ENCODE assay signal across 10 cellular contexts in genomic region chr16:971582-971905, GRCh38. TPM values are rescaled to one million over a fixed set of nuclear protein-coding genes. Genes with fewer than 3 reads are reported as not detected.
A peak's percentile ranks its signal among the peaks of the same experiment; 100 is the strongest.
DNase-seq lines count a peak whose midpoint lies in the region; FAIRE-seq and TF ChIP-seq lines count a peak whose summit lies in the region.
"Had no signal": no experiment of that assay in that cellular context is flagged by ENCODE, and none has a peak within 500 bp of the region (broad histone marks: within the 10 kb centered on the region; RNA-seq: fewer than 3 reads in every experiment).

No MANE protein-coding gene starts in this region.

- in situ Hi-C loops in HAP-1 (cut with MboI; ENCODE audit: low sequenced_read_pairs) = no loop called here

- no peak for FAIRE-seq in RCC 7860 (lab: Jason Lieb, UNC)

- peak overlapping the region; percentile 78; the same call in 1 of the 2 replicates for H3K4me3 ChIP-seq in HAP-1

- H3K27me3 ChIP-seq in HAP-1 (ENCODE audit: low read depth) = no peaks in the 10 kb centered on the region

- no peaks in the 10 kb centered on the region for H3K9me3 ChIP-seq in HAP-1
- H3K9me3 ChIP-seq: lower lobe of right lung had no signal

- H3K27me3 Mint-ChIP-seq in brain (no peaks in the 10 kb centered on the region), nephron progenitor cell (ENCODE audit: low read depth, poor library complexity) (peaks cover 9% of the 10 kb centered on the region)

- peak overlapping the region; percentile 97; the same call in 1 of the 2 replicates for H3K27ac ChIP-seq in C4-2B
- H3K27ac ChIP-seq: SK-N-MC had no signal

- H3K4me1 ChIP-seq in HAP-1 = peaks cover 12% of the 10 kb centered on the region

- H3K36me3 Mint-ChIP-seq in brain (peaks cover 30% of the 10 kb centered on the region), nephron progenitor cell (ENCODE audit: low read depth) (peaks cover 24% of the 10 kb centered on the region)

- H3K9me3 Mint-ChIP-seq in brain (peaks cover 3 to 11% (median 8%) of the 10 kb centered on the region in 5 experiments), nephron progenitor cell (peaks cover 4% of the 10 kb centered on the region)

- TF ChIP-seq CTCF in C4-2B (conservative IDR thresholded peaks at IDR 0.05) (no peak), brain (conservative IDR thresholded peaks at IDR 0.05) (no peak), nephron progenitor cell (IDR thresholded peaks at IDR 0.05) (no peak), GM10266 (IDR thresholded peaks at IDR 0.05; ENCODE audit: control insufficient read depth, insufficient read depth, low read depth, missing control alignments) (no peak)

- DNase-seq in HAP-1 (ENCODE audit: low spot score in 2 of 2) (no peak), nephron progenitor cell (no peak), NCI-H1417 treated with DMSO at 0.1 percent for 48 hours (lab: John Stamatoyannopoulos, UW) (no peak), epidermal melanocyte (ENCODE audit: insufficient read length, low spot score) (no peak), GM10266 (ENCODE audit: extremely low spot score) (no peak), RCC 7860 (ENCODE audit: low spot score) (no peak)

- H3K36me3 ChIP-seq in HAP-1 (replicated peaks) = no peaks in the 10 kb centered on the region

- peaks cover 69% of the 10 kb centered on the region for H3K4me1 Mint-ChIP-seq in brain
- H3K4me1 Mint-ChIP-seq in nephron progenitor cell = peaks cover 54% of the 10 kb centered on the region

- peak overlapping the region; percentile 20 to 90 (median 72) for H3K27ac Mint-ChIP-seq in brain
- H3K27ac Mint-ChIP-seq in nephron progenitor cell = peak overlapping the region; percentile 27

- H3K4me3 Mint-ChIP-seq in brain (peak overlapping the region; percentile 62 to 85 (median 72)), nephron progenitor cell (peak overlapping the region; percentile 59)

RNA-seq across cellular contexts. Expression of gene LMF1, which starts 0.8 kb away (rescaled TPM):
- polyA plus RNA-seq in brain (ENCODE audit: insufficient read depth, low read depth, low replicate concordance) = 21.5 TPM

RNA-seq across cellular contexts. Expression of gene SOX8, which starts 10.0 kb away (rescaled TPM):
- 44.8 TPM for polyA plus RNA-seq in brain (ENCODE audit: insufficient read depth, low read depth, low replicate concordance)
